ENCODE assay signal across 22 cellular contexts in genomic region chr3:38582941-38583645, GRCh38.
DNase-seq lines count a peak whose midpoint lies in the region; ATAC-seq and TF ChIP-seq lines count a peak whose summit lies in the region.
"Had no signal": no experiment of that assay in that cellular context is flagged by ENCODE, and none has a peak within 500 bp of the region (broad histone marks: within the 10 kb centered on the region; RNA-seq: fewer than 3 reads in every experiment).

No MANE protein-coding gene starts in this region.

- no peaks in the 10 kb centered on the region for H3K9me3 ChIP-seq in HEK293 (ENCODE audit: control insufficient read depth, insufficient read depth, low read depth, low read length)
- H3K9me3 ChIP-seq: esophagus squamous epithelium, HAP-1, psoas muscle had no signal

- no peak overlapping the region for H3K4me3 Mint-ChIP-seq in activated CD4-positive, alpha-beta memory T cell treated with anti-CD3 and anti-CD28 coated beads, Interleukin-2, amount 10 ng/mL, durations not matched to agents 7 days and 5 days
- H3K4me3 Mint-ChIP-seq in osteocyte (ENCODE audit: unreplicated experiment): no peak overlapping the region
- H3K4me3 Mint-ChIP-seq: activated naive CD8-positive, alpha-beta T cell treated with anti-CD3 and anti-CD28 coated beads, Interleukin-2, amount 50 U/mL, for 24 hours; activated T-cell treated with anti-CD3 and anti-CD28 coated beads, Interleukin-2, amount 50 U/mL, for 24 hours; CD4-positive, CD25-positive, alpha-beta regulatory T cell; nephron progenitor cell; stimulated activated naive B cell treated with anti-CD40 and anti-IgM and Interleukin-4, amounts not matched to agents 10 μg/mL and 1 μg/mL and 100 μg/mL, for 72 hours had no signal

- H3K4me3 ChIP-seq in HEK293 (ENCODE audit: low read depth, low read length): no peak overlapping the region
- H3K4me3 ChIP-seq: esophagus squamous epithelium, HAP-1, psoas muscle had no signal

- no peaks in the 10 kb centered on the region for H3K36me3 ChIP-seq in HEK293 (ENCODE audit: control insufficient read depth in 2 of 2, insufficient read depth in 1 of 2, low read length in 2 of 2)
- H3K36me3 ChIP-seq: esophagus squamous epithelium, HAP-1 had no signal

- CTCF ChIA-PET in HEK293 (lab: Yijun Ruan, JAX): no interaction called here
- CTCF ChIA-PET in activated CD4-positive, alpha-beta memory T cell treated with anti-CD3 and anti-CD28 coated beads, Interleukin-2, amount 10 ng/mL, durations not matched to agents 7 days and 5 days (lab: Charles Lee): no interaction called here

- DNase-seq in NCI-H2081 (lab: John Stamatoyannopoulos, UW) (peak; percentile 3 to 4), NCI-H2081 treated with DMSO at 0.1 percent for 48 hours (lab: John Stamatoyannopoulos, UW) (no peak), osteocyte (ENCODE audit: extremely low spot score, unreplicated experiment) (peak; percentile 80), T1000 (lab: John Stamatoyannopoulos, UW) (no peak), COLO668 (lab: John Stamatoyannopoulos, UW; ENCODE audit: unreplicated experiment) (no peak)
- DNase-seq in activated CD4-positive, alpha-beta memory T cell treated with anti-CD3 and anti-CD28 coated beads, Interleukin-2, amount 10 ng/mL, durations not matched to agents 7 days and 5 days: peak; percentile 6
- DNase-seq: activated CD4-positive, alpha-beta T cell treated with anti-CD3 and anti-CD28 coated beads for 4 hours; activated naive CD8-positive, alpha-beta T cell treated with anti-CD3 and anti-CD28 coated beads, Interleukin-2, amount 50 U/mL, for 24 hours; activated T-cell treated with anti-CD3 and anti-CD28 coated beads, Interleukin-2, amount 50 U/mL, for 24 hours; CD4-positive, CD25-positive, alpha-beta regulatory T cell; DMS79 treated with DMSO at 0.1 percent for 48 hours; esophagus squamous epithelium; mesenchymal stem cell; nephron progenitor cell; psoas muscle; SHP77; stimulated activated naive B cell treated with anti-CD40 and anti-IgM and Interleukin-4, amounts not matched to agents 10 μg/mL and 1 μg/mL and 100 μg/mL, for 72 hours; T-helper 2 cell had no signal

- H3K27me3 Mint-ChIP-seq in activated CD4-positive, alpha-beta memory T cell treated with anti-CD3 and anti-CD28 coated beads, Interleukin-2, amount 10 ng/mL, durations not matched to agents 7 days and 5 days: no peaks in the 10 kb centered on the region
- H3K27me3 Mint-ChIP-seq in osteocyte (ENCODE audit: unreplicated experiment): no peaks in the 10 kb centered on the region
- H3K27me3 Mint-ChIP-seq: activated naive CD8-positive, alpha-beta T cell treated with anti-CD3 and anti-CD28 coated beads, Interleukin-2, amount 50 U/mL, for 24 hours; activated T-cell treated with anti-CD3 and anti-CD28 coated beads, Interleukin-2, amount 50 U/mL, for 24 hours; CD4-positive, CD25-positive, alpha-beta regulatory T cell; stimulated activated naive B cell treated with anti-CD40 and anti-IgM and Interleukin-4, amounts not matched to agents 10 μg/mL and 1 μg/mL and 100 μg/mL, for 72 hours had no signal

- H3K27ac Mint-ChIP-seq in activated CD4-positive, alpha-beta memory T cell treated with anti-CD3 and anti-CD28 coated beads, Interleukin-2, amount 10 ng/mL, durations not matched to agents 7 days and 5 days: no peak overlapping the region
- no peak overlapping the region for H3K27ac Mint-ChIP-seq in osteocyte (ENCODE audit: unreplicated experiment)
- H3K27ac Mint-ChIP-seq: activated naive CD8-positive, alpha-beta T cell treated with anti-CD3 and anti-CD28 coated beads, Interleukin-2, amount 50 U/mL, for 24 hours; activated T-cell treated with anti-CD3 and anti-CD28 coated beads, Interleukin-2, amount 50 U/mL, for 24 hours; CD4-positive, CD25-positive, alpha-beta regulatory T cell; nephron progenitor cell; stimulated activated naive B cell treated with anti-CD40 and anti-IgM and Interleukin-4, amounts not matched to agents 10 μg/mL and 1 μg/mL and 100 μg/mL, for 72 hours had no signal

- no peaks in the 10 kb centered on the region for H3K4me1 ChIP-seq in HEK293 (ENCODE audit: control insufficient read depth, insufficient read depth, low read length)
- H3K4me1 ChIP-seq: esophagus squamous epithelium, HAP-1, psoas muscle had no signal

- no peak for TF ChIP-seq CTCF in HEK293 (tag by site-specific recombination; IDR thresholded peaks at IDR 0.05)
- TF ChIP-seq CTCF in osteocyte (IDR thresholded peaks at IDR 0.05): no peak

- no peaks in the 10 kb centered on the region for H3K4me1 Mint-ChIP-seq in activated CD4-positive, alpha-beta memory T cell treated with anti-CD3 and anti-CD28 coated beads, Interleukin-2, amount 10 ng/mL, durations not matched to agents 7 days and 5 days
- H3K4me1 Mint-ChIP-seq in osteocyte (ENCODE audit: unreplicated experiment): no peaks in the 10 kb centered on the region
- H3K4me1 Mint-ChIP-seq: activated naive CD8-positive, alpha-beta T cell treated with anti-CD3 and anti-CD28 coated beads, Interleukin-2, amount 50 U/mL, for 24 hours; CD4-positive, CD25-positive, alpha-beta regulatory T cell had no signal

- POLR2A ChIA-PET in HEK293 (lab: Yijun Ruan, JAX): no interaction called here
- POLR2A ChIA-PET in activated CD4-positive, alpha-beta memory T cell treated with anti-CD3 and anti-CD28 coated beads, Interleukin-2, amount 10 ng/mL, durations not matched to agents 7 days and 5 days (lab: Charles Lee): no interaction called here

- H3K36me3 Mint-ChIP-seq in activated CD4-positive, alpha-beta memory T cell treated with anti-CD3 and anti-CD28 coated beads, Interleukin-2, amount 10 ng/mL, durations not matched to agents 7 days and 5 days (ENCODE audit: low read depth): no peaks in the 10 kb centered on the region
- H3K36me3 Mint-ChIP-seq in osteocyte (ENCODE audit: unreplicated experiment): no peaks in the 10 kb centered on the region
- H3K36me3 Mint-ChIP-seq: CD4-positive, CD25-positive, alpha-beta regulatory T cell; stimulated activated naive B cell treated with anti-CD40 and anti-IgM and Interleukin-4, amounts not matched to agents 10 μg/mL and 1 μg/mL and 100 μg/mL, for 72 hours had no signal

- no peak overlapping the region for H3K27ac ChIP-seq in HEK293 (ENCODE audit: extremely low read depth, low read depth, low read length)
- H3K27ac ChIP-seq: esophagus squamous epithelium, KMS-11, psoas muscle had no signal

- no peaks in the 10 kb centered on the region for H3K9me3 Mint-ChIP-seq in activated CD4-positive, alpha-beta memory T cell treated with anti-CD3 and anti-CD28 coated beads, Interleukin-2, amount 10 ng/mL, durations not matched to agents 7 days and 5 days
- no peaks in the 10 kb centered on the region for H3K9me3 Mint-ChIP-seq in osteocyte (ENCODE audit: unreplicated experiment)
- H3K9me3 Mint-ChIP-seq: activated naive CD8-positive, alpha-beta T cell treated with anti-CD3 and anti-CD28 coated beads, Interleukin-2, amount 50 U/mL, for 24 hours; activated T-cell treated with anti-CD3 and anti-CD28 coated beads, Interleukin-2, amount 50 U/mL, for 24 hours; nephron progenitor cell; stimulated activated naive B cell treated with anti-CD40 and anti-IgM and Interleukin-4, amounts not matched to agents 10 μg/mL and 1 μg/mL and 100 μg/mL, for 72 hours had no signal

- no peak for ATAC-seq in GM18873 (IDR thresholded peaks at IDR 0.05; ENCODE audit: low FRiP score, unreplicated experiment)
- ATAC-seq: activated naive CD8-positive, alpha-beta T cell treated with anti-CD3 and anti-CD28 coated beads, Interleukin-2, amount 50 U/mL, for 24 hours; psoas muscle; stimulated activated naive B cell treated with anti-CD40 and anti-IgM and Interleukin-4, amounts not matched to agents 10 μg/mL and 1 μg/mL and 100 μg/mL, for 72 hours had no signal

TF ChIP-seq in HEK293, 187 proteins besides CTCF, POLR2A, EP300 and RAD21:
- TF ChIP-seq SCRT2 (tag by site-specific recombination; IDR thresholded peaks at IDR 0.05) (no peak), ZBTB48 (tag by site-specific recombination; IDR thresholded peaks at IDR 0.05) (no peak), ZFHX2 (tag by site-specific recombination; conservative IDR thresholded peaks at IDR 0.05) (peak; percentile 68), ZNF704 (tag by site-specific recombination; IDR thresholded peaks at IDR 0.05) (no peak), ZNF266 (tag by site-specific recombination; IDR thresholded peaks at IDR 0.05; ENCODE audit: low read depth) (no peak), ZNF23 (tag by site-specific recombination; IDR thresholded peaks at IDR 0.05; ENCODE audit: borderline replicate concordance) (no peak), ZFP69B (tag by site-specific recombination; IDR thresholded peaks at IDR 0.05) (no peak), ZBTB17 (tag by site-specific recombination; IDR thresholded peaks at IDR 0.05) (0 out of 2 replicates have a peak, but pooled peaks have one; percentile 23), EGR2 (tag by site-specific recombination; IDR thresholded peaks at IDR 0.05; ENCODE audit: low read depth) (peak; percentile 80), ZNF449 (tag by site-specific recombination; IDR thresholded peaks at IDR 0.05) (no peak)

Comparison
In these comparisons a context has a peak if more than half of its experiments do, and no peak if none do; other contexts are left out.
1. DNase-seq: peak in NCI-H2081 (2 of 2), activated CD4-positive, alpha-beta memory T cell treated with anti-CD3 and anti-CD28 coated beads, Interleukin-2, amount 10 ng/mL, durations not matched to agents 7 days and 5 days (single experiment) and osteocyte (single experiment); none in NCI-H2081 treated with DMSO at 0.1 percent for 48 hours (single experiment), T1000 (single experiment) and COLO668 (single experiment).